1 cellular context compared by ENCODE assay signal in the genomic region with DNA sequence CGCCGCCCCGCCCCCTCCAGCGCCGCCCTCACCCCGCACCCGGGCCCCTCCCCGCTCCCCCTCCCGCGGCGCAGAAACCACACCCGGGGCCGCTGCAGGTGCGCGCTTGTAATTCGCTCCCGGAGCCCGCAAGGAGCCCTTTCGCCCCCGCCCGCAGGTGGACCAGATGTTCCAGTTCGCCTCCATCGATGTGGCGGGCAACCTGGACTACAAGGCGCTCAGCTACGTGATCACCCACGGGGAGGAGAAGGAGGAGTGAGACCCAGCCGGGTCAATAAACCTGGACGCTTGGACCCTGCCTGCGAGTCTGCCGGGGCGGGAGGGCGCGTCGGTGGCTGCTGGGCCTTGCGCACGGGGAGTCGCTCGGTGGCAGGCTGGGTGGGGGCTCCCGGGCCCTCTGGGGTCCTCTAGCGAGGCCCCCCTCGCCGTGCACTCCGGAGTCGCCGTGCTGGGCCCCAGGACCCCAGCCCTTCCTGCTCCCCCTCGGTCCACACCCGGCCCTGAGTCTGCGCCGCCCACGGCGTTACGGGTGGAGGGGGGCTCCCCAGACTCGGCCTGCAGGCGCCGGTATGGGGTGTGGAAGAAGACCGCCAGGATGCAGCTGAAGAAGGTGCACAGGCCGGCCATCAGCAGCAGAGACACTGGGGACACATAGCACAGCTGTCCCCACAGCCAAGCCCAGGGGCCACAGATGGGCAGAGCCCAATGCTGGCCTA.
A peak's percentile ranks its signal among the peaks of the same experiment; 100 is the strongest.
TF ChIP-seq lines count a peak whose summit lies in the region.

No MANE protein-coding gene starts in this region.

TF ChIP-seq in HEK293, 187 proteins besides CTCF, POLR2A, EP300 and RAD21 (continued from another document):
- TF ChIP-seq ZBTB8A (tag by site-specific recombination; IDR thresholded peaks at IDR 0.05) (0 out of 2 replicates have a peak, but pooled peaks have one; percentile 33), ZBTB26 (tag by site-specific recombination; optimal IDR thresholded peaks at IDR 0.05) (peak; percentile 42), PRDM2 (tag by site-specific recombination; IDR thresholded peaks at IDR 0.05; ENCODE audit: borderline replicate concordance) (no peak), ZFP37 (tag by site-specific recombination; IDR thresholded peaks at IDR 0.05) (no peak), ZSCAN30 (tag by site-specific recombination; IDR thresholded peaks at IDR 0.05) (no peak), KLF1 (tag by site-specific recombination; IDR thresholded peaks at IDR 0.05) (0 out of 2 replicates have a peak, but pooled peaks have one; percentile 6), GLIS1 (tag by site-specific recombination; IDR thresholded peaks at IDR 0.05) (peak; percentile 52), GLIS2 (tag by site-specific recombination; IDR thresholded peaks at IDR 0.05) (peak; percentile 28; the same call in 1 of the 2 replicates)
